ENCODE assay signal across 8 cellular contexts in genomic region chr1:241627453-241628329, GRCh38. TPM values are rescaled to one million over a fixed set of nuclear protein-coding genes. Genes with fewer than 3 reads are reported as not detected.
DNase-seq lines count a peak whose midpoint lies in the region; ATAC-seq and FAIRE-seq lines count a peak whose summit lies in the region.

No MANE protein-coding gene starts in this region.

- peak; percentile 82 for ATAC-seq in GM18867 (IDR thresholded peaks at IDR 0.05; ENCODE audit: unreplicated experiment)
- ATAC-seq in HG03039 (IDR thresholded peaks at IDR 0.05; ENCODE audit: unreplicated experiment): peak; percentile 75
- ATAC-seq in activated naive CD4-positive, alpha-beta T cell treated with anti-CD3 and anti-CD28 coated beads, Interleukin-2, amount 50 U/mL, for 72 hours: peak; percentile 73 to 84

- no peak for FAIRE-seq in frontal cortex (lab: Jason Lieb, UNC)

- H3K27ac Mint-ChIP-seq in activated naive CD4-positive, alpha-beta T cell treated with anti-CD3 and anti-CD28 coated beads, Interleukin-2, amount 50 U/mL, for 72 hours: peak overlapping the region in 1 of 2 donors; percentile 79

- in situ Hi-C loops in Caki2 (cut with HindIII; ENCODE audit: low pct_unique_long_range_greater_than_20kb, low sequenced_read_pairs): no loop called here

- DNase-seq in Caki2 (ENCODE audit: low read depth): peak; percentile 67
- DNase-seq in NCI-H774 (lab: John Stamatoyannopoulos, UW): peak; percentile 11
- DNase-seq in activated naive CD4-positive, alpha-beta T cell treated with anti-CD3 and anti-CD28 coated beads, Interleukin-2, amount 50 U/mL, for 72 hours (ENCODE audit: low spot score in 2 of 2): peak in 1 of 2 donors; percentile 31
- DNase-seq in iPS-NIHi7 (ENCODE audit: extremely low spot score): peak; percentile 32
- DNase-seq in stromal cell of bone marrow (ENCODE audit: low read depth): peak; percentile 72
- no peak for DNase-seq in frontal cortex (ENCODE audit: low spot score in 2 of 2)

- H3K36me3 Mint-ChIP-seq in activated naive CD4-positive, alpha-beta T cell treated with anti-CD3 and anti-CD28 coated beads, Interleukin-2, amount 50 U/mL, for 72 hours: peaks cover 0 to 10% of the 10 kb centered on the region in 2 donors

- H3K9me3 Mint-ChIP-seq in activated naive CD4-positive, alpha-beta T cell treated with anti-CD3 and anti-CD28 coated beads, Interleukin-2, amount 50 U/mL, for 72 hours: no peaks in the 10 kb centered on the region

RNA-seq across cellular contexts. Expression of gene CHML, which starts 12.5 kb away (rescaled TPM):
- total RNA-seq in Caki2 (2014; rRNA removed; shearing (Covaris generic); ENCODE audit: low replicate concordance): 1.7 and 9.3 TPM in 2 replicates
- 10 to 100 TPM; 13.1 to 16.2 TPM for total RNA-seq in activated naive CD4-positive, alpha-beta T cell treated with anti-CD3 and anti-CD28 coated beads, Interleukin-2, amount 50 U/mL, for 72 hours
- 76.6 TPM for total RNA-seq in frontal cortex

RNA-seq across cellular contexts. Expression of gene OPN3, which starts 12.5 kb away (rescaled TPM):
- total RNA-seq in Caki2 (2014; rRNA removed; shearing (Covaris generic); ENCODE audit: low replicate concordance): 82.9 and 106 TPM in 2 replicates
- 10 to 100 TPM in 1 of 2 donors, 1 to 10 TPM in 1; 8.2 to 13.6 TPM for total RNA-seq in activated naive CD4-positive, alpha-beta T cell treated with anti-CD3 and anti-CD28 coated beads, Interleukin-2, amount 50 U/mL, for 72 hours
- total RNA-seq in frontal cortex: 6.5 TPM

RNA-seq across cellular contexts. Expression of gene WDR64, which starts 24.4 kb away (rescaled TPM):
- not detected in 2 replicates for total RNA-seq in Caki2 (2014; rRNA removed; shearing (Covaris generic); ENCODE audit: low replicate concordance)
- total RNA-seq in activated naive CD4-positive, alpha-beta T cell treated with anti-CD3 and anti-CD28 coated beads, Interleukin-2, amount 50 U/mL, for 72 hours: not detected
- total RNA-seq in frontal cortex: not detected

Comparison
In these comparisons a context has a peak if more than half of its experiments do, and no peak if none do; other contexts are left out.
1. DNase-seq: peak in Caki2 (single experiment), NCI-H774 (single experiment), iPS-NIHi7 (single experiment) and stromal cell of bone marrow (single experiment); none in frontal cortex (0 of 2).
2. Peak in every context shown above with its lines, with median percentiles within 50 percentile points of each other: ATAC-seq.